8 cellular contexts compared by ENCODE assay signal in genomic region chr12:15532364-15532977, GRCh38.
DNase-seq lines count a peak whose midpoint lies in the region; ATAC-seq and TF ChIP-seq lines count a peak whose summit lies in the region.

No MANE protein-coding gene starts in this region.

- H3K4me3 Mint-ChIP-seq in HFFc6 (no peak overlapping the region), neural crest cell (no peak overlapping the region)

- DNase-seq in activated CD4-positive, CD25-positive, alpha-beta regulatory T cell treated with anti-CD3 and anti-CD28 coated beads, Interleukin-2, amount 50 U/mL, for 16 hours (ENCODE audit: low read depth, low spot score): peak; percentile 18
- DNase-seq in activated CD4-positive, CD25-positive, alpha-beta regulatory T cell treated with anti-CD3 and anti-CD28 coated beads, Interleukin-2, amount 50 U/mL, for 72 hours: no peak
- DNase-seq in HFFc6 (peak; percentile 73), MV-4-11 (lab: John Stamatoyannopoulos, UW) (peak; percentile 67), epidermal melanocyte (ENCODE audit: insufficient read length, low spot score) (peak; percentile 23), neural crest cell (ENCODE audit: low read depth, low spot score) (no peak)
- peak; percentile 30 for DNase-seq in activated CD4-positive, alpha-beta T cell treated with anti-CD3 and anti-CD28 coated beads for 1 hour

- peaks cover 25% of the 10 kb centered on the region for H3K4me1 Mint-ChIP-seq in HFFc6 (ENCODE audit: low read depth)
- no peaks in the 10 kb centered on the region for H3K4me1 Mint-ChIP-seq in neural crest cell

- no peak overlapping the region for H3K27ac Mint-ChIP-seq in HFFc6
- H3K27ac Mint-ChIP-seq in neural crest cell (ENCODE audit: unreplicated experiment): no peak overlapping the region

- no peak for ATAC-seq in GM19324 (IDR thresholded peaks at IDR 0.05; ENCODE audit: low FRiP score, unreplicated experiment)

- H3K27me3 Mint-ChIP-seq in HFFc6 (ENCODE audit: insufficient read depth): peaks cover 5% of the 10 kb centered on the region
- no peaks in the 10 kb centered on the region for H3K27me3 Mint-ChIP-seq in neural crest cell (ENCODE audit: low read depth)

- TF ChIP-seq CTCF in HFFc6 (IDR thresholded peaks at IDR 0.05) (peak; percentile 89), neural crest cell (conservative IDR thresholded peaks at IDR 0.05) (peak; percentile 63)

- H3K36me3 Mint-ChIP-seq in HFFc6 (ENCODE audit: low read depth) (no peaks in the 10 kb centered on the region), neural crest cell (ENCODE audit: low read depth) (no peaks in the 10 kb centered on the region)

- no peaks in the 10 kb centered on the region; the same call in 1 of the 2 replicates for H3K9me3 Mint-ChIP-seq in HFFc6
- no peaks in the 10 kb centered on the region for H3K9me3 Mint-ChIP-seq in neural crest cell

Comparison
In these comparisons a context has a peak if more than half of its experiments do, and no peak if none do; other contexts are left out.
1. DNase-seq: peak in activated CD4-positive, CD25-positive, alpha-beta regulatory T cell treated with anti-CD3 and anti-CD28 coated beads, Interleukin-2, amount 50 U/mL, for 16 hours (single experiment), HFFc6 (single experiment), MV-4-11 (single experiment), activated CD4-positive, alpha-beta T cell treated with anti-CD3 and anti-CD28 coated beads for 1 hour (single experiment) and epidermal melanocyte (single experiment); none in activated CD4-positive, CD25-positive, alpha-beta regulatory T cell treated with anti-CD3 and anti-CD28 coated beads, Interleukin-2, amount 50 U/mL, for 72 hours (single experiment) and neural crest cell (single experiment).